Comparison of ENCODE assay signal across 15 cellular contexts in the genomic region with DNA sequence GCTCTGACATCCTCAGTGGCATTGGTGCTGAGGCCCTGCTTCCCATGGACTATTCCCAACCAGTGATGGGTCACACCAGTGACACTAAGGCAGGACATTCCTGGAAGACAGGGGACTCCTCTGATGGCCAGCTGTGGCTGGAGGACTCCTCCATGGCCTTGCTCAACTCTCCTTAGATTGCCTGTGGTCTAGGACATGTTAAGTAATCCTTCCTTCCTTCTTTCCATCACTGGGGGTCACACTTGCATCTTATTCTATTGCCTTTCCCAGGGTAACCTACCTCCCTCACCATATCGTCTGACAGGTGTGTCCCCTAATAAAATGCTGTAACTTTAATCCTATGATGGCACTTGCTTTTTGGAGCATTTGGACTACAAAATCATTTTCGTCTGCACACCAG.
"Had no signal": no experiment of that assay in that cellular context is flagged by ENCODE, and none has a peak within 500 bp of the region (broad histone marks: within the 10 kb centered on the region; RNA-seq: fewer than 3 reads in every experiment).

No MANE protein-coding gene starts in this region.

- H3K27me3 ChIP-seq: ascending aorta, dorsolateral prefrontal cortex, tibial artery had no signal

- ATAC-seq: activated CD8-positive, alpha-beta T cell treated with anti-CD3 and anti-CD28 coated beads, Interleukin-2, amount 10 ng/mL, durations not matched to agents 7 days and 5 days; activated naive CD8-positive, alpha-beta T cell treated with anti-CD3 and anti-CD28 coated beads, Interleukin-2, amount 50 U/mL, for 24 hours; esophagus mucosa; left cardiac atrium; naive thymus-derived CD8-positive, alpha-beta T cell; right cardiac atrium; stimulated activated effector memory CD8-positive, alpha-beta T cell treated with anti-CD3 and anti-CD28 coated beads, Interleukin-12 subunit alpha, Interleukin-12 subunit beta, amount 100 ng/mL, for 72 hours had no signal

- DNase-seq: activated CD4-positive, alpha-beta T cell treated with anti-CD3 and anti-CD28 coated beads for 4 hours; activated CD8-positive, alpha-beta T cell treated with anti-CD3 and anti-CD28 coated beads, Interleukin-2, amount 10 ng/mL, durations not matched to agents 7 days and 5 days; activated naive CD4-positive, alpha-beta T cell treated with Interleukin-2 at 50 U/mL for 16 hours; activated naive CD8-positive, alpha-beta T cell treated with anti-CD3 and anti-CD28 coated beads, Interleukin-2, amount 50 U/mL, for 24 hours; dorsolateral prefrontal cortex; left cardiac atrium; right cardiac atrium; tibial artery had no signal

- H3K4me3 ChIP-seq: ascending aorta, dorsolateral prefrontal cortex, smooth muscle cell, tibial artery had no signal

- H3K4me2 ChIP-seq: smooth muscle cell had no signal

- H3K27ac ChIP-seq: ascending aorta, dorsolateral prefrontal cortex, tibial artery had no signal

- H3K9me3 ChIP-seq: ascending aorta, tibial artery had no signal

- FAIRE-seq: bronchial epithelial cell, endometrium had no signal

- H3K4me1 ChIP-seq: ascending aorta, tibial artery had no signal

- H3K36me3 ChIP-seq: ascending aorta, tibial artery had no signal
